ENCODE assay signal across 2 cellular contexts in genomic region chr10:132187421-132188138, GRCh38.
A peak's percentile ranks its signal among the peaks of the same experiment; 100 is the strongest.
TF ChIP-seq lines count a peak whose summit lies in the region.

No MANE protein-coding gene starts in this region.

TF ChIP-seq in IMR-90, 13 proteins besides CTCF, POLR2A, EP300 and RAD21:
- no peak for TF ChIP-seq FOS (IDR thresholded peaks at IDR 0.05; ENCODE audit: low read depth, low read length)
- peak; percentile 20; the same call in 1 of the 2 replicates for TF ChIP-seq MAZ (IDR thresholded peaks at IDR 0.05; ENCODE audit: borderline replicate concordance, low read depth, low read length)
- TF ChIP-seq USF2 (IDR thresholded peaks at IDR 0.05; ENCODE audit: low read depth, low read length) = no peak
- TF ChIP-seq MAFK (IDR thresholded peaks at IDR 0.05; ENCODE audit: low read depth, low read length) = no peak
- no peak for TF ChIP-seq ELK1 (IDR thresholded peaks at IDR 0.05; ENCODE audit: borderline replicate concordance, low read depth, low read length)
TF ChIP-seq in IMR-90: peak in this region for 1.

TF ChIP-seq in H1, 55 proteins besides CTCF, POLR2A, EP300 and RAD21:
- TF ChIP-seq ASH2L (IDR thresholded peaks at IDR 0.05; ENCODE audit: low read length) (no peak), CHD2 (IDR thresholded peaks at IDR 0.05; ENCODE audit: low read length) (no peak), CBX8 (IDR thresholded peaks at IDR 0.05; ENCODE audit: borderline replicate concordance, low read depth, low read length) (no peak), RBBP5 (IDR thresholded peaks at IDR 0.05; ENCODE audit: borderline replicate concordance, low read depth, low read length) (0 out of 2 replicates have a peak, but pooled peaks have one; percentile 48), EZH2 (IDR thresholded peaks at IDR 0.05; ENCODE audit: low read depth, low read length, severe bottlenecking) (peak; percentile 52), SUZ12 (IDR thresholded peaks at IDR 0.05; ENCODE audit: low read length) (peak; percentile 56; the same call in 1 of the 2 replicates), CREB1 (IDR thresholded peaks at IDR 0.05) (peak; percentile 79)
